ENCODE assay signal across 13 cellular contexts in the genomic region with DNA sequence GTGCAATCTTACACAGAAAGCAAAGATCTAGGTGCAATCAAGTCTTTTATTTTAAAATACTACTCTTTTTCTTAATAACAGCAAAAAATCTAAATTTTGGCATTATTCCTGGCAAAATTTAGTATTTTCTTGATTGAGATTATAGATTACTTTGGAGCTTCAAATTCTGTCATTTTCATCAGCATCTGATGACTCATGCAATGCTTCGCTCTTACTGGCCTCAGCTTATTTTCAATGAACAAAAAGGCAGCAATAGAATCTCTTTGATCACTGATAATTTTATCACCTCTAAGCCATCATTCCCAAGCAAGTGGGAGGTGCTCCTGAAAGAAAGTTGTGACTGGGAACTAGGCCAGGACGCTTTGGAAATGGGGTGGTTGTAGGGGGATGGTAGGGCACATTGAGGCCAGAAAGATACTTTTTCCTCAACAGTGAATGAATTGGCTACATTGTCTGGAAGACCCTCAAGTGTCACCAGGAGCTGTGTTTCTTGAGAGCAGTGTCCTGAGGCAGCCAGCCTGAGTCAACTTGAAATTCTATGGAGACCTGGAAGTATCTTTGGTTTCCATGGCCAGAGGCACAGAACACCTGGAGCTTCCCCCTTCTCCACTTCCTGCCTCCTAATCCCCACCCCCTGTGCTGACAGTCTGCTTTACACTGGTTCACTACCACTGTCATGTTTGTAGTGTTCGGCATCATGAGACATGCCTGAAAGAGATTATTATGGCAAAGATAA. TPM values are rescaled to one million over a fixed set of nuclear protein-coding genes. Genes with fewer than 3 reads are reported as not detected.
DNase-seq lines count a peak whose midpoint lies in the region; ATAC-seq, FAIRE-seq and TF ChIP-seq lines count a peak whose summit lies in the region.
"Had no signal": no experiment of that assay in that cellular context is flagged by ENCODE, and none has a peak within 500 bp of the region (broad histone marks: within the 10 kb centered on the region; RNA-seq: fewer than 3 reads in every experiment).

No MANE protein-coding gene starts in this region.

- no peak overlapping the region for H3K27ac Mint-ChIP-seq in nephron progenitor cell
- H3K27ac Mint-ChIP-seq: CD4-positive, alpha-beta T cell had no signal

- H3K9me3 ChIP-seq in K562 (replicated peaks; ENCODE audit: control insufficient read depth, insufficient read depth, low read depth, low read length) = no peaks in the 10 kb centered on the region

- BruUV-seq in K562 (replicated peaks; lab: Mats Ljungman, UMichigan) = no TSS peak

- H3K79me2 ChIP-seq in K562 (ENCODE audit: control insufficient read depth, insufficient read depth, low read length) (no peaks in the 10 kb centered on the region), mesendoderm (ENCODE audit: control insufficient read depth, insufficient read depth, low read length) (no peaks in the 10 kb centered on the region)

- no peaks in the 10 kb centered on the region for H3K9me1 ChIP-seq in K562 (ENCODE audit: control insufficient read depth, insufficient read depth, low read length)

- H2BK120ac ChIP-seq in mesendoderm (ENCODE audit: low read depth, low read length) = no peak overlapping the region

- no peak overlapping the region for H2BK5ac ChIP-seq in mesendoderm (ENCODE audit: low read length)

- TF ChIP-seq CTCF in K562 (IDR thresholded peaks at IDR 0.05 in 2 of 3, conservative IDR thresholded peaks at IDR 0.05 in 1 of 3; ENCODE audit: insufficient read depth in 2 of 3, low read depth in 1 of 3, low read length in 3 of 3) (no peak), nephron progenitor cell (IDR thresholded peaks at IDR 0.05) (no peak)

- H3K27me3 ChIP-seq in K562 (ENCODE audit: control insufficient read depth in 2 of 2, insufficient read depth in 2 of 2, low read length in 2 of 2) (no peaks in the 10 kb centered on the region; a peak in 1 of 5 replicates), mesendoderm (ENCODE audit: insufficient read depth, low read length, poor library complexity) (no peaks in the 10 kb centered on the region)
- H3K27me3 ChIP-seq: BLaER1 treated with 17β-estradiol and CSF1 and Interleukin-3, amounts not matched to agents 10 nM and 100 nM had no signal

- peak; percentile 24 for DNase-seq in NCI-H146 (lab: John Stamatoyannopoulos, UW)
- DNase-seq in NCI-H146 treated with DMSO at 0.1 percent for 48 hours (lab: John Stamatoyannopoulos, UW; ENCODE audit: unreplicated experiment) = no peak
- no peak for DNase-seq in K562 (ENCODE audit: extremely low read depth in 1 of 4, low spot score in 3 of 4)
- peak; percentile 46 for DNase-seq in mesendoderm
- no peak for DNase-seq in urothelium cell line (ENCODE audit: low spot score)
- DNase-seq in nephron progenitor cell = no peak
- DNase-seq: 8988T, DMS 273 treated with DMSO at 0.1 percent for 48 hours, DND-41 had no signal

- H3K4me2 ChIP-seq in K562 (ENCODE audit: insufficient read depth, low read length) (no peak overlapping the region), mesendoderm (ENCODE audit: low read length) (no peak overlapping the region)

- peaks cover 2% of the 10 kb centered on the region for H3K9me3 Mint-ChIP-seq in nephron progenitor cell
- H3K9me3 Mint-ChIP-seq: CD4-positive, alpha-beta T cell had no signal

- peaks cover 21% of the 10 kb centered on the region for H3K4me1 Mint-ChIP-seq in nephron progenitor cell

- no peak overlapping the region for H2BK15ac ChIP-seq in mesendoderm (replicated peaks; ENCODE audit: low read depth)

- POLR2A ChIA-PET in K562 (lab: Yijun Ruan, JAX) = interaction anchor here (0.7 to 2.6 kb wide), 6 partner anchors 9 to 67 kb away, joined by 3 to 11 read pairs (median 4); no protein-coding TSS in a partner anchor

- H3K4ac ChIP-seq in mesendoderm (ENCODE audit: low read depth, low read length) = no peak overlapping the region

- no peak for ATAC-seq in K562
- ATAC-seq in GM21619 (IDR thresholded peaks at IDR 0.05; ENCODE audit: unreplicated experiment) = no peak

- H3K27ac ChIP-seq in K562 (ENCODE audit: extremely low read depth, low read depth, low read length) (no peak overlapping the region), mesendoderm (ENCODE audit: low read depth, low read length) (no peak overlapping the region)
- H3K27ac ChIP-seq: BLaER1 treated with 17β-estradiol and CSF1 and Interleukin-3, amounts not matched to agents 10 nM and 100 nM; HL-60 had no signal

- CTCF ChIA-PET in K562 (lab: Yijun Ruan, JAX; ENCODE audit: low intra/inter-chr PET ratio) = interaction anchor here (3.8 kb wide), 1 partner anchor 66 kb away, joined by 20 read pairs; no protein-coding TSS in a partner anchor

- H3K56ac ChIP-seq in mesendoderm (ENCODE audit: low read length) = no peak overlapping the region

- no peak for TF ChIP-seq EP300 in K562 (IDR thresholded peaks at IDR 0.05; ENCODE audit: low read length)

- H3K36me3 Mint-ChIP-seq in nephron progenitor cell (ENCODE audit: low read depth) = no peaks in the 10 kb centered on the region

- no peak overlapping the region for H3K18ac ChIP-seq in mesendoderm (ENCODE audit: low read length)

- in situ Hi-C loops in K562 (cut with MboI) = no loop called here

- H3K79me1 ChIP-seq in mesendoderm (ENCODE audit: low read length) = no peaks in the 10 kb centered on the region

- intact Hi-C loops in K562 (cut with micrococcal nuclease) = loop anchor here (1.0 to 10.0 kb wide), 7 partner anchors 67 to 914 kb away; a partner anchor contains a TSS

- no peak overlapping the region for H3K23ac ChIP-seq in mesendoderm (ENCODE audit: low read length)

- no peak for TF ChIP-seq POLR2A in K562 (conservative IDR thresholded peaks at IDR 0.05)

- H3K4me3 Mint-ChIP-seq in nephron progenitor cell = no peak overlapping the region
- H3K4me3 Mint-ChIP-seq: CD4-positive, alpha-beta T cell had no signal

- H3K36me3 ChIP-seq in K562 (ENCODE audit: control insufficient read depth, insufficient read depth, low read length) (no peaks in the 10 kb centered on the region; the same call in 2 of the 3 replicates), mesendoderm (ENCODE audit: control insufficient read depth, insufficient read depth, low read length) (no peaks in the 10 kb centered on the region)
- H3K36me3 ChIP-seq: BLaER1 treated with 17β-estradiol and CSF1 and Interleukin-3, amounts not matched to agents 10 nM and 100 nM had no signal

- H3K27me3 Mint-ChIP-seq in nephron progenitor cell (ENCODE audit: low read depth, poor library complexity) = peaks cover 7% of the 10 kb centered on the region

- H4K20me1 ChIP-seq in K562 (replicated peaks; ENCODE audit: control insufficient read depth, insufficient read depth, low read length) = no peaks in the 10 kb centered on the region
- H4K20me1 ChIP-seq: BLaER1 treated with 17β-estradiol and CSF1 and Interleukin-3, amounts not matched to agents 10 nM and 100 nM had no signal

- no peak overlapping the region for H4K8ac ChIP-seq in mesendoderm (ENCODE audit: low read depth, low read length)

- no peak for TF ChIP-seq RAD21 in K562 (CRISPR knock-in tag; conservative IDR thresholded peaks at IDR 0.05 in 1 of 2, IDR thresholded peaks at IDR 0.05 in 1 of 2)

- WGBS in K562 (ENCODE audit: insufficient coverage, low coverage, missing lambda C conversion rate) = 47% methylated on average over 3 of the region's 3 CpGs
- no CpG with 5 or more reads among the region's 3 CpGs for WGBS in mesendoderm (ENCODE audit: extremely low coverage, insufficient coverage, low lambda C conversion rate)

- H3K4me3 ChIP-seq in K562 (no peak overlapping the region), mesendoderm (ENCODE audit: low read length) (no peak overlapping the region)
- H3K4me3 ChIP-seq: BLaER1 treated with 17β-estradiol and CSF1 and Interleukin-3, amounts not matched to agents 10 nM and 100 nM had no signal

- FAIRE-seq in K562 (lab: Jason Lieb, UNC) = no peak
- FAIRE-seq in urothelium cell line (lab: Jason Lieb, UNC) = no peak

- no peak overlapping the region for H2AFZ ChIP-seq in K562 (ENCODE audit: low read depth, low read length)

- H4K5ac ChIP-seq in mesendoderm (ENCODE audit: low read length) = no peak overlapping the region

- no peak overlapping the region for H2AK5ac ChIP-seq in mesendoderm (ENCODE audit: low read length)

- H3K9ac ChIP-seq in K562 (ENCODE audit: insufficient read depth in 1 of 2, low read depth in 2 of 2, low read length in 2 of 2) (no peak overlapping the region), mesendoderm (ENCODE audit: low read length) (no peak overlapping the region)
- H3K9ac ChIP-seq: BLaER1 treated with 17β-estradiol and CSF1 and Interleukin-3, amounts not matched to agents 10 nM and 100 nM had no signal

- H3K4me1 ChIP-seq in K562 (replicated peaks in 1 of 2; ENCODE audit: control insufficient read depth in 2 of 2, insufficient read depth in 2 of 2, low read length in 2 of 2) = peaks cover 0 to 32% of the 10 kb centered on the region in 2 experiments; a peak in 3 of 5 replicates
- H3K4me1 ChIP-seq in mesendoderm (ENCODE audit: control insufficient read depth, low read depth, low read length) = peaks cover 3% of the 10 kb centered on the region

TF ChIP-seq in K562, 482 proteins besides CTCF, POLR2A, EP300 and RAD21 (continues in another document):
- TF ChIP-seq JUND (IDR thresholded peaks at IDR 0.05; ENCODE audit: borderline replicate concordance, low read depth, low read length) (no peak), JUND (tag; IDR thresholded peaks at IDR 0.05; ENCODE audit: borderline replicate concordance, low read depth, low read length) (0 out of 3 replicates have a peak, but pooled peaks have one; percentile 14), NFE2L1 (tag; IDR thresholded peaks at IDR 0.05; ENCODE audit: borderline replicate concordance, low read depth) (no peak)

RNA-seq across cellular contexts. Expression of a gene that starts 46.9 kb away (rescaled TPM):
- 35.7 and 76.1 TPM in 2 replicates for total RNA-seq in K562 (2011; cell fraction: chromatin; rRNA removed; ENCODE audit: low replicate concordance)
- 25.2 and 36.2 TPM in 2 replicates for total RNA-seq in K562 (2011; cell fraction: nucleolus; rRNA removed)
- 42.7 and 58.9 TPM in 2 replicates for total RNA-seq in K562 (2011; cell fraction: nucleoplasm; rRNA removed)
- 24.3 and 25.5 TPM in 2 replicates for total RNA-seq in K562 (2014; rRNA removed)
- total RNA-seq in K562 (2014; rRNA removed; fragmentation: Illumina TruSeq; extraction: Trizol) = 23.8 and 29.3 TPM in 2 replicates
- 29.1 and 29.5 TPM in 2 replicates for total RNA-seq in K562 (2015; rRNA removed; fragmentation: Illumina TruSeq; extraction: Trizol)
- total RNA-seq in K562 (2021) = 27.3 and 27.6 TPM in 2 replicates
- 11.8 and 15.4 TPM in 2 replicates for polyA plus RNA-seq in K562 (2011; rRNA removed)
- 5.1 and 5.9 TPM in 2 replicates for polyA plus RNA-seq in K562 (2011; cell fraction: cytosol; rRNA removed)
- polyA plus RNA-seq in K562 (2011; cell fraction: nucleus; rRNA removed) = 16.5 and 25.8 TPM in 2 replicates
- 7.5 and 10.9 TPM in 2 replicates for polyA plus RNA-seq in K562 (2012)
- polyA plus RNA-seq in K562 (2014; fragmentation: Illumina TruSeq; extraction: Trizol) = 14.8 and 15.4 TPM in 2 replicates
- polyA plus RNA-seq in K562 (2014; fragmentation: Nextera tagmentation; extraction: Ambion mirVana) = 1 to 10 TPM; 5.7 to 9.3 TPM
- polyA plus RNA-seq in K562 (2014; rRNA removed) = 8.9 and 10.9 TPM in 2 replicates
- polyA minus RNA-seq in K562 (2011; rRNA and poly(A)+ RNA removed) = 76.0 and 81.2 TPM in 2 replicates
- polyA minus RNA-seq in K562 (2011; cell fraction: cytosol; rRNA and poly(A)+ RNA removed) = 20.0 and 24.2 TPM in 2 replicates
- polyA minus RNA-seq in K562 (2011; cell fraction: nucleus; rRNA and poly(A)+ RNA removed) = 52.5 and 71.9 TPM in 2 replicates
- polyA plus RNA-seq in mesendoderm (2013, experiment 1 of 2) = 13.7 TPM
- 13.6 TPM for polyA plus RNA-seq in mesendoderm (2013, experiment 2 of 2)

Comparison
In these comparisons a context has a peak if more than half of its experiments do, and no peak if none do; other contexts are left out.
1. DNase-seq: peak in NCI-H146 (single experiment) and mesendoderm (single experiment); none in NCI-H146 treated with DMSO at 0.1 percent for 48 hours (single experiment), K562 (0 of 4), urothelium cell line (single experiment) and nephron progenitor cell (single experiment).